ENCODE assay signal across 28 cellular contexts in the genomic region with DNA sequence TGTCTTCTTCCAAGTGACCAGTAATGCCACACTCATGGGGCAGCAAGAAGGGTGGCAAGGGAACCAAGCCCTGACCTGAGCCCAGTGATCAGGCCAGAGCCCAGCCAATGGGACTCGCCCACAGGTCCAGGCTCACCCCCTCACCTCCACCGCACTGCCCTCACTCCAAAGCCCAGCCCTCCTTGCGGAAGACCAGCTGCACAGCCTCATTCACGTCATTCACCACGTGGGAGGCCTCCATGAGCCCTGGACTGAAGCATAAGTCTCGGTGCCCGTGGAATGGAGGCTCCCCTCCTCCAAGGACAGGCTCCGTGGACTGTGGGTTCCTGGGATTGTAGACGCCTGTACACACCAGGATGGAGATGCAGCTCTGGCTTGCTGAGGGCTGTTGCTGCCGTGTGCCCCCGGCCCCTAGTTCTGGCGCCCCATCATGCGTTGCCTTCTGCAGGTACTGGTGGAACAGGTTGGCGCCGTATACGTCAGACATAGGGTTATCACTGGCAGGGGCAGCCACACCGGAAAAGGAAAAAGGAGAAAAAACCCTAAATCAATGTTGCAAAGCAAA. TPM values are rescaled to one million over a fixed set of nuclear protein-coding genes. Genes with fewer than 3 reads are reported as not detected.
DNase-seq lines count a peak whose midpoint lies in the region; ATAC-seq, FAIRE-seq and TF ChIP-seq lines count a peak whose summit lies in the region.
"Had no signal": no experiment of that assay in that cellular context is flagged by ENCODE, and none has a peak within 500 bp of the region (broad histone marks: within the 10 kb centered on the region; RNA-seq: fewer than 3 reads in every experiment).

No MANE protein-coding gene starts in this region.

- in situ Hi-C loops in GM12878 (cut with MboI): no loop called here

- 96% methylated on average over 14 of the region's 17 CpGs for WGBS in GM12878 (ENCODE audit: insufficient coverage, insufficient replicate concordance, low lambda C conversion rate, missing lambda C conversion rate)
- WGBS in neuronal stem cell (ENCODE audit: extremely low coverage in 2 of 2, insufficient read length in 2 of 2, insufficient replicate concordance in 1 of 2), 2 donors: no CpG with 5 or more reads among the region's 17 CpGs

- POLR2A ChIA-PET in A673 (lab: Charles Lee; ENCODE audit: low non-redundant PET): no interaction called here
- POLR2A ChIA-PET in GM12878 (lab: Charles Lee): no interaction called here
- POLR2A ChIA-PET in T-cell (lab: Charles Lee): no interaction called here

- no peaks in the 10 kb centered on the region for H4K20me1 ChIP-seq in GM12878 (ENCODE audit: control insufficient read depth, insufficient read depth)

- H3K23ac ChIP-seq in neuronal stem cell (ENCODE audit: low read depth, low read length, poor library complexity): peak overlapping the region; percentile 77

- H3K79me1 ChIP-seq in neuronal stem cell (ENCODE audit: low read depth, low read length): peaks cover 3% of the 10 kb centered on the region

- H3K9ac ChIP-seq in GM12878 (ENCODE audit: control insufficient read depth, insufficient read depth, low read length) (no peak overlapping the region), neuronal stem cell (ENCODE audit: low read depth, low read length, poor library complexity) (no peak overlapping the region)
- H3K9ac ChIP-seq: BLaER1 treated with 17β-estradiol and CSF1 and Interleukin-3, amounts not matched to agents 10 nM and 100 nM had no signal

- H2AK5ac ChIP-seq in neuronal stem cell (ENCODE audit: low read depth, low read length): no peak overlapping the region

- no peak overlapping the region for H2BK15ac ChIP-seq in neuronal stem cell (ENCODE audit: low read length)

- H3K4ac ChIP-seq in neuronal stem cell (ENCODE audit: low read length): no peak overlapping the region

- H3K4me3 Mint-ChIP-seq in Calu3 (ENCODE audit: low read depth, unreplicated experiment): no peak overlapping the region
- no peak overlapping the region for H3K4me3 Mint-ChIP-seq in T-cell
- H3K4me3 Mint-ChIP-seq: CD4-positive, alpha-beta memory T cell had no signal

- H2BK12ac ChIP-seq in neuronal stem cell (ENCODE audit: low read length): no peak overlapping the region

- H3K36me3 ChIP-seq in A673 (ENCODE audit: insufficient read depth, low read length, poor library complexity, severe bottlenecking) (peaks cover 39% of the 10 kb centered on the region), GM12878 (ENCODE audit: control insufficient read depth in 2 of 2, insufficient read depth in 2 of 2, low read length in 1 of 2) (peaks cover 0 to 20% of the 10 kb centered on the region in 2 experiments; a peak in 3 of 4 replicates), neuronal stem cell (replicated peaks in 1 of 2; ENCODE audit: control insufficient read depth in 2 of 2, insufficient read depth in 2 of 2, low read length in 2 of 2) (peaks cover 31 to 70% of the 10 kb centered on the region in 2 donors)

- H3K4me2 ChIP-seq in GM12878 (ENCODE audit: control insufficient read depth, insufficient read depth) (no peak overlapping the region), neuronal stem cell (ENCODE audit: insufficient read depth, low read length, poor library complexity, severe bottlenecking) (no peak overlapping the region)
- H3K4me2 ChIP-seq: BLaER1 treated with 17β-estradiol and CSF1 and Interleukin-3, amounts not matched to agents 10 nM and 100 nM had no signal

- H2BK120ac ChIP-seq in neuronal stem cell (ENCODE audit: low read depth, low read length): no peak overlapping the region

- H3K27me3 Mint-ChIP-seq in Calu3 (ENCODE audit: unreplicated experiment) (no peaks in the 10 kb centered on the region), T-cell (no peaks in the 10 kb centered on the region)
- H3K27me3 Mint-ChIP-seq: CD4-positive, alpha-beta memory T cell had no signal

- BruUV-seq in A673 (replicated peaks; lab: Mats Ljungman, UMichigan) (TSS peak; percentile 58), Calu3 (replicated peaks; lab: Mats Ljungman, UMichigan) (TSS peak; percentile 44), GM12878 (replicated peaks; lab: Mats Ljungman, UMichigan) (TSS peak; percentile 64)

- RAD21 ChIA-PET in GM12878 (lab: Charles Lee; ENCODE audit: unreplicated experiment): no interaction called here

- H3K4me1 Mint-ChIP-seq in Calu3 (ENCODE audit: low read depth, unreplicated experiment): no peaks in the 10 kb centered on the region
- no peaks in the 10 kb centered on the region for H3K4me1 Mint-ChIP-seq in T-cell

- H3K4me1 ChIP-seq in A673 (ENCODE audit: insufficient read depth, low read length, poor library complexity, severe bottlenecking) (no peaks in the 10 kb centered on the region), GM12878 (ENCODE audit: control insufficient read depth, insufficient read depth, low read length) (no peaks in the 10 kb centered on the region), neuronal stem cell (ENCODE audit: control insufficient read depth in 2 of 2, insufficient read depth in 1 of 2, low read depth in 1 of 2, low read length in 2 of 2) (peaks cover 0 to 2% of the 10 kb centered on the region in 2 donors)
- H3K4me1 ChIP-seq: SJCRH30 had no signal

- SMC1A ChIA-PET in GM12878 (lab: Charles Lee; ENCODE audit: uncharacterized antibody, unreplicated experiment): no interaction called here

- TF ChIP-seq EP300 in GM12878 (IDR thresholded peaks at IDR 0.05; ENCODE audit: borderline replicate concordance in 1 of 2, control insufficient read depth in 1 of 2, low read depth in 2 of 2, low read length in 2 of 2): no peak

- no peak overlapping the region for H3K14ac ChIP-seq in neuronal stem cell (ENCODE audit: low read length)

- H3K4me3 ChIP-seq in A673 (ENCODE audit: low read depth, low read length, poor library complexity, severe bottlenecking) (no peak overlapping the region), GM12878 (no peak overlapping the region), neuronal stem cell (ENCODE audit: low read length in 2 of 2) (no peak overlapping the region)
- H3K4me3 ChIP-seq: BLaER1 treated with 17β-estradiol and CSF1 and Interleukin-3, amounts not matched to agents 10 nM and 100 nM; MG63; SJCRH30 had no signal

- H2BK5ac ChIP-seq in neuronal stem cell (ENCODE audit: low read length): peak overlapping the region; percentile 88

- H4K91ac ChIP-seq in neuronal stem cell (ENCODE audit: low read depth, low read length, poor library complexity): peak overlapping the region; percentile 50

- intact Hi-C loops in A673 (cut with micrococcal nuclease; ENCODE audit: unreplicated experiment): no loop called here
- intact Hi-C loops in Calu3 (cut with micrococcal nuclease; ENCODE audit: unreplicated experiment): no loop called here
- intact Hi-C loops in GM12878 (cut with micrococcal nuclease; ENCODE audit: unreplicated experiment): no loop called here

- CTCF ChIA-PET in A673 (lab: Charles Lee) (no interaction called here), Calu3 (lab: Charles Lee) (interaction anchor here (1.6 kb wide), 1 partner anchor 34 kb away, joined by 3 read pairs; no protein-coding TSS in a partner anchor), GM12878 (lab: Yijun Ruan, JAX) (no interaction called here), T-cell (lab: Charles Lee) (no interaction called here)

- H3K9me3 ChIP-seq in A673 (ENCODE audit: low read depth, low read length, poor library complexity, severe bottlenecking) (no peaks in the 10 kb centered on the region), GM12878 (replicated peaks; ENCODE audit: control insufficient read depth, insufficient read depth, low read length) (no peaks in the 10 kb centered on the region), neuronal stem cell (replicated peaks in 1 of 2; ENCODE audit: control insufficient read depth in 2 of 2, insufficient read depth in 1 of 2, low read depth in 1 of 2, low read length in 2 of 2) (peaks cover 0 to 2% of the 10 kb centered on the region in 2 donors)
- H3K9me3 ChIP-seq: BLaER1 treated with 17β-estradiol and CSF1 and Interleukin-3, amounts not matched to agents 10 nM and 100 nM; MG63; SJCRH30 had no signal

- no peak for FAIRE-seq in GM12878 (lab: Jason Lieb, UNC)
- FAIRE-seq: A204.1, GM12892, GM19239, H1, HTR-8/SVneo had no signal

- H4K8ac ChIP-seq in neuronal stem cell (ENCODE audit: low read depth, low read length): no peak overlapping the region

- H3K27ac Mint-ChIP-seq in Calu3 (ENCODE audit: unreplicated experiment) (no peak overlapping the region), T-cell (no peak overlapping the region)

- H3K79me2 ChIP-seq in GM12878 (ENCODE audit: control insufficient read depth, insufficient read depth, low read length): no peaks in the 10 kb centered on the region

- DNase-seq in A673 (ENCODE audit: low spot score): no peak
- DNase-seq in Calu3: no peak
- DNase-seq in GM12878 (ENCODE audit: low read depth, low spot score): no peak
- DNase-seq in neuronal stem cell (ENCODE audit: low spot score): no peak
- DNase-seq in SK-N-DZ (ENCODE audit: low spot score): no peak
- no peak for DNase-seq in T-cell
- DNase-seq in middle frontal gyrus (ENCODE audit: extremely low spot score, low spot score): no peak
- DNase-seq: AML-193; CD4-positive, alpha-beta memory T cell; DMS79 treated with DMSO at 0.1 percent for 48 hours; GF-D8; KBM-7; MG63; NCI-H1105 treated with DMSO at 0.1 percent for 48 hours; NCI-H146; NCI-H1930; NCI-H446; NCI-H524 treated with DMSO at 0.1 percent for 48 hours; NCI-H774; PC-3; SJCRH30 had no signal

- H3K27ac ChIP-seq in A673 (ENCODE audit: low read depth, low read length, poor library complexity, severe bottlenecking): no peak overlapping the region
- no peak overlapping the region for H3K27ac ChIP-seq in GM12878 (ENCODE audit: control insufficient read depth, insufficient read depth)
- H3K27ac ChIP-seq in neuronal stem cell (replicated peaks; ENCODE audit: low read length): no peak overlapping the region
- H3K27ac ChIP-seq: BLaER1 treated with 17β-estradiol and CSF1 and Interleukin-3, amounts not matched to agents 10 nM and 100 nM; SJCRH30 had no signal

- H2AFZ ChIP-seq in GM12878 (ENCODE audit: control insufficient read depth, low read depth, low read length) (no peak overlapping the region), neuronal stem cell (ENCODE audit: low read length) (no peak overlapping the region)

- TF ChIP-seq RAD21 in GM12878 (IDR thresholded peaks at IDR 0.05; ENCODE audit: insufficient read depth, low read depth, low read length): no peak

- no peak for TF ChIP-seq POLR2A in GM12878 (IDR thresholded peaks at IDR 0.05; ENCODE audit: low read depth, low read length)

- H3K9me3 Mint-ChIP-seq in Calu3 (ENCODE audit: low read depth, unreplicated experiment) (no peaks in the 10 kb centered on the region), T-cell (no peaks in the 10 kb centered on the region)
- H3K9me3 Mint-ChIP-seq: CD4-positive, alpha-beta memory T cell had no signal

- ATAC-seq in GM12878: no peak
- ATAC-seq in HG02623 (IDR thresholded peaks at IDR 0.05; ENCODE audit: unreplicated experiment): no peak
- ATAC-seq in T-cell (replicated peaks in 1 of 4): no peak
- ATAC-seq: PC-3 had no signal

- no peak overlapping the region for H3K18ac ChIP-seq in neuronal stem cell (ENCODE audit: low read length)

- H3K36me3 Mint-ChIP-seq in Calu3 (ENCODE audit: insufficient read depth, unreplicated experiment) (peaks cover 17% of the 10 kb centered on the region), T-cell (peaks cover 41% of the 10 kb centered on the region)

- H3K27me3 ChIP-seq in A673 (replicated peaks; ENCODE audit: insufficient read depth, low read depth, low read length, poor library complexity) (no peaks in the 10 kb centered on the region), GM12878 (replicated peaks in 1 of 2; ENCODE audit: control insufficient read depth in 2 of 2, insufficient read depth in 2 of 2, low read length in 1 of 2) (no peaks in the 10 kb centered on the region), neuronal stem cell (ENCODE audit: control insufficient read depth in 3 of 3, insufficient read depth in 3 of 3, low read depth in 1 of 3, low read length in 3 of 3) (no peaks in the 10 kb centered on the region)
- H3K27me3 ChIP-seq: BLaER1 treated with 17β-estradiol and CSF1 and Interleukin-3, amounts not matched to agents 10 nM and 100 nM; MG63; SJCRH30 had no signal

- TF ChIP-seq CTCF in A673 (conservative IDR thresholded peaks at IDR 0.05; ENCODE audit: low read depth, low read length) (no peak), Calu3 (IDR thresholded peaks at IDR 0.05; ENCODE audit: unreplicated experiment) (no peak), GM12878 (IDR thresholded peaks at IDR 0.05 in 2 of 3, conservative IDR thresholded peaks at IDR 0.05 in 1 of 3; ENCODE audit: control insufficient read depth in 2 of 3, extremely low read depth in 1 of 3, insufficient read depth in 1 of 3, low read depth in 3 of 3, low read length in 3 of 3) (no peak)

RNA-seq across cellular contexts. Expression of a gene that starts 16.8 kb away (rescaled TPM):
- total RNA-seq in A673 (2021): 2.5 and 3.0 TPM in 2 replicates
- 0.21 and 0.42 TPM in 2 replicates for total RNA-seq in Calu3 (2022)
- 0.10 and 0.12 TPM in 2 replicates for total RNA-seq in GM12878 (2013; cell fraction: nucleolus; rRNA removed)
- total RNA-seq in GM12878 (2014; rRNA removed): 0.05 TPM in 1 of 2 replicates, not detected in the other
- total RNA-seq in GM12878 (2014; rRNA removed; fragmentation: Illumina TruSeq; extraction: Trizol): 0.04 TPM in 1 of 2 replicates, not detected in the other
- 0.08 and 0.10 TPM in 2 replicates for total RNA-seq in GM12878 (2021)
- polyA plus RNA-seq in GM12878 (2011; ENCODE audit: low read depth): not detected
- polyA plus RNA-seq in GM12878 (2011; rRNA removed): not detected in 2 replicates
- polyA plus RNA-seq in GM12878 (2011; cell fraction: cytosol; rRNA removed): 0.07 TPM in 1 of 2 replicates, not detected in the other
- 0.10 and 0.13 TPM in 2 replicates for polyA plus RNA-seq in GM12878 (2011; cell fraction: nucleus; rRNA removed)
- 0.03 and 0.04 TPM in 2 replicates for polyA plus RNA-seq in GM12878 (2012)
- polyA plus RNA-seq in GM12878 (2014; fragmentation: Illumina TruSeq; extraction: Trizol): 0.06 and 0.13 TPM in 2 replicates
- polyA plus RNA-seq in GM12878 (2014; fragmentation: Nextera tagmentation; extraction: Ambion mirVana): under 1 TPM in 1 of 2 experiments, not detected in 1; 0.02 TPM
- polyA plus RNA-seq in GM12878 (2014; rRNA removed): 0.04 and 0.10 TPM in 2 replicates
- polyA plus RNA-seq in GM12878 (2016; fragmentation: Nextera tagmentation; extraction: Ambion mirVana): not detected
- polyA minus RNA-seq in GM12878 (2011; rRNA and poly(A)+ RNA removed): not detected in 2 replicates
- polyA minus RNA-seq in GM12878 (2011; cell fraction: cytosol; rRNA and poly(A)+ RNA removed): not detected in 2 replicates
- polyA minus RNA-seq in GM12878 (2011; cell fraction: nucleus; rRNA and poly(A)+ RNA removed): 0.10 TPM in 1 of 2 replicates, not detected in the other
- 2.6 TPM for polyA plus RNA-seq in neuronal stem cell (2013, experiment 1 of 2)
- 2.7 TPM for polyA plus RNA-seq in neuronal stem cell (2013, experiment 2 of 2)
- 8.1 and 9.7 TPM in 2 replicates for polyA plus RNA-seq in SK-N-DZ (2014; cell fraction: cytosol; rRNA removed)
- polyA plus RNA-seq in SK-N-DZ (2014; cell fraction: nucleus; rRNA removed): 5.8 and 6.9 TPM in 2 replicates
- under 1 TPM in 3 of 5 donors, not detected in 2; 0.13 to 0.19 (median 0.15) TPM for total RNA-seq in T-cell
- polyA plus RNA-seq: CD4-positive, alpha-beta memory T cell had no signal

RNA-seq across cellular contexts. Expression of a gene that starts 21.1 kb away (rescaled TPM):
- 59.4 and 61.6 TPM in 2 replicates for total RNA-seq in A673 (2021)
- total RNA-seq in Calu3 (2022): 44.4 and 48.0 TPM in 2 replicates
- total RNA-seq in GM12878 (2013; cell fraction: nucleolus; rRNA removed): 56.3 and 58.2 TPM in 2 replicates
- 47.8 and 54.1 TPM in 2 replicates for total RNA-seq in GM12878 (2014; rRNA removed)
- total RNA-seq in GM12878 (2014; rRNA removed; fragmentation: Illumina TruSeq; extraction: Trizol): 25.8 and 27.1 TPM in 2 replicates
- total RNA-seq in GM12878 (2021): 46.4 and 47.0 TPM in 2 replicates
- 24.2 TPM for polyA plus RNA-seq in GM12878 (2011; ENCODE audit: low read depth)
- 45.2 and 67.4 TPM in 2 replicates for polyA plus RNA-seq in GM12878 (2011; rRNA removed)
- 116 and 117 TPM in 2 replicates for polyA plus RNA-seq in GM12878 (2011; cell fraction: cytosol; rRNA removed)
- polyA plus RNA-seq in GM12878 (2011; cell fraction: nucleus; rRNA removed): 86.4 and 97.9 TPM in 2 replicates
- polyA plus RNA-seq in GM12878 (2012): 34.6 and 42.2 TPM in 2 replicates
- polyA plus RNA-seq in GM12878 (2014; fragmentation: Illumina TruSeq; extraction: Trizol): 8.9 and 27.4 TPM in 2 replicates
- 1 to 10 TPM; 1.7 to 7.7 TPM for polyA plus RNA-seq in GM12878 (2014; fragmentation: Nextera tagmentation; extraction: Ambion mirVana)
- polyA plus RNA-seq in GM12878 (2014; rRNA removed): 51.9 and 52.8 TPM in 2 replicates
- polyA plus RNA-seq in GM12878 (2016; fragmentation: Nextera tagmentation; extraction: Ambion mirVana): 10 to 100 TPM; 67.3 to 68.0 TPM
- 30.0 and 58.2 TPM in 2 replicates for polyA minus RNA-seq in GM12878 (2011; rRNA and poly(A)+ RNA removed)
- 19.0 and 20.8 TPM in 2 replicates for polyA minus RNA-seq in GM12878 (2011; cell fraction: cytosol; rRNA and poly(A)+ RNA removed)
- polyA minus RNA-seq in GM12878 (2011; cell fraction: nucleus; rRNA and poly(A)+ RNA removed): 27.0 and 38.5 TPM in 2 replicates
- polyA plus RNA-seq in neuronal stem cell (2013, experiment 1 of 2): 30.5 TPM
- 30.3 TPM for polyA plus RNA-seq in neuronal stem cell (2013, experiment 2 of 2)
- polyA plus RNA-seq in SK-N-DZ (2014; cell fraction: cytosol; rRNA removed): 130 and 163 TPM in 2 replicates
- polyA plus RNA-seq in SK-N-DZ (2014; cell fraction: nucleus; rRNA removed): 108 and 111 TPM in 2 replicates
- 10 to 100 TPM; 17.6 to 34.2 (median 30.1) TPM for total RNA-seq in T-cell

RNA-seq across cellular contexts. Expression of a gene that starts 53.1 kb away (rescaled TPM):
- total RNA-seq in A673 (2021) (12.1 and 12.4 TPM in 2 replicates), Calu3 (2022) (14.1 and 18.0 TPM in 2 replicates), GM12878 (2014; rRNA removed) (3.8 and 4.2 TPM in 2 replicates), GM12878 (2014; rRNA removed; fragmentation: Illumina TruSeq; extraction: Trizol) (3.0 and 3.1 TPM in 2 replicates), GM12878 (2021) (9.4 and 10.2 TPM in 2 replicates), T-cell (10 to 100 TPM; 38.8 to 72.7 (median 61.8) TPM)
- total RNA-seq in GM12878 (2013; cell fraction: nucleolus; rRNA removed): 22.3 and 23.4 TPM in 2 replicates
- polyA plus RNA-seq in GM12878 (2011; ENCODE audit: low read depth): 3.0 TPM
- polyA plus RNA-seq in GM12878 (2011; rRNA removed) (5.9 and 9.9 TPM in 2 replicates), GM12878 (2014; fragmentation: Illumina TruSeq; extraction: Trizol) (3.8 and 5.1 TPM in 2 replicates), GM12878 (2014; fragmentation: Nextera tagmentation; extraction: Ambion mirVana) (under 1 TPM; 0.71 to 0.75 TPM), GM12878 (2014; rRNA removed) (4.1 and 4.7 TPM in 2 replicates), GM12878 (2016; fragmentation: Nextera tagmentation; extraction: Ambion mirVana) (1 to 10 TPM; 6.4 to 9.7 TPM)
- polyA plus RNA-seq in GM12878 (2011; cell fraction: cytosol; rRNA removed): 9.3 and 11.0 TPM in 2 replicates
- polyA plus RNA-seq in GM12878 (2011; cell fraction: nucleus; rRNA removed): 10.5 and 11.5 TPM in 2 replicates
- polyA plus RNA-seq in GM12878 (2012): 5.1 and 5.8 TPM in 2 replicates
- 11.2 and 13.5 TPM in 2 replicates for polyA minus RNA-seq in GM12878 (2011; rRNA and poly(A)+ RNA removed)
- 3.1 and 3.5 TPM in 2 replicates for polyA minus RNA-seq in GM12878 (2011; cell fraction: cytosol; rRNA and poly(A)+ RNA removed)
- 7.9 and 11.6 TPM in 2 replicates for polyA minus RNA-seq in GM12878 (2011; cell fraction: nucleus; rRNA and poly(A)+ RNA removed)
- polyA plus RNA-seq in neuronal stem cell (2013, experiment 1 of 2): 2.8 TPM
- polyA plus RNA-seq in neuronal stem cell (2013, experiment 2 of 2): 2.5 TPM
- polyA plus RNA-seq in SK-N-DZ (2014; cell fraction: cytosol; rRNA removed): 2.7 and 3.0 TPM in 2 replicates
- 2.2 and 3.3 TPM in 2 replicates for polyA plus RNA-seq in SK-N-DZ (2014; cell fraction: nucleus; rRNA removed)
